ENCODE assay signal across 29 cellular contexts in genomic region chr6:93964926-93965325, GRCh38.
"Had no signal": no experiment of that assay in that cellular context is flagged by ENCODE, and none has a peak within 500 bp of the region (broad histone marks: within the 10 kb centered on the region; RNA-seq: fewer than 3 reads in every experiment).

No MANE protein-coding gene starts in this region.

- H3K27me3 ChIP-seq: colonic mucosa, dorsolateral prefrontal cortex, esophagus muscularis mucosa, esophagus squamous epithelium, foreskin keratinocyte, gastrocnemius medialis, gastroesophageal sphincter, heart left ventricle, heart right ventricle had no signal

- H3K4me1 ChIP-seq: colonic mucosa, esophagus muscularis mucosa, esophagus squamous epithelium, foreskin keratinocyte, gastrocnemius medialis, gastroesophageal sphincter, heart left ventricle, heart right ventricle had no signal

- H3K9me3 ChIP-seq: colonic mucosa, esophagus muscularis mucosa, esophagus squamous epithelium, gastrocnemius medialis, gastroesophageal sphincter, heart left ventricle, heart right ventricle had no signal

- DNase-seq: colonic mucosa; cortex of kidney; dermis blood vessel endothelial cell; dorsolateral prefrontal cortex; effector CD4-positive, alpha-beta T cell; effector CD8-positive, alpha-beta T cell; effector memory CD4-positive, alpha-beta T cell; effector memory CD8-positive, alpha-beta T cell; endodermal cell; erythroblast; esophagus squamous epithelium; foreskin fibroblast; foreskin keratinocyte; foreskin melanocyte; gastrocnemius medialis; glutamatergic neuron; head of caudate nucleus; heart left ventricle; heart right ventricle had no signal

- H3K4me3 Mint-ChIP-seq: dendritic cell treated with granulocyte-macrophage colony-stimulating factor and Interleukin-4, amounts not matched to agents 40 ng/mL and 50 ng/mL, for 4 days; effector memory CD8-positive, alpha-beta T cell; endodermal cell had no signal

- FAIRE-seq: colon, endometrium, endothelial cell of umbilical vein, frontal cortex had no signal

- H3K9me3 Mint-ChIP-seq: dendritic cell treated with granulocyte-macrophage colony-stimulating factor and Interleukin-4, amounts not matched to agents 40 ng/mL and 50 ng/mL, for 4 days; endodermal cell had no signal

- ATAC-seq: effector memory CD8-positive, alpha-beta T cell; esophagus mucosa; foreskin keratinocyte; gastrocnemius medialis; gastroesophageal sphincter; heart left ventricle; heart right ventricle had no signal

- H3K4me3 ChIP-seq: colonic mucosa, coronary artery, dorsolateral prefrontal cortex, esophagus muscularis mucosa, esophagus squamous epithelium, gastrocnemius medialis, gastroesophageal sphincter, heart left ventricle, heart right ventricle had no signal

- H3K27ac ChIP-seq: colonic mucosa, coronary artery, dorsolateral prefrontal cortex, epithelial cell of prostate, esophagus muscularis mucosa, esophagus squamous epithelium, foreskin keratinocyte, gastrocnemius medialis, gastroesophageal sphincter, heart left ventricle, heart right ventricle had no signal

- H3K27ac Mint-ChIP-seq: dendritic cell treated with granulocyte-macrophage colony-stimulating factor and Interleukin-4, amounts not matched to agents 40 ng/mL and 50 ng/mL, for 4 days; effector memory CD8-positive, alpha-beta T cell; endodermal cell had no signal

- H3K36me3 ChIP-seq: colonic mucosa, esophagus muscularis mucosa, esophagus squamous epithelium, gastrocnemius medialis, gastroesophageal sphincter, heart left ventricle, heart right ventricle had no signal

- H3K27me3 Mint-ChIP-seq: dendritic cell treated with granulocyte-macrophage colony-stimulating factor and Interleukin-4, amounts not matched to agents 40 ng/mL and 50 ng/mL, for 4 days; effector memory CD8-positive, alpha-beta T cell had no signal
